In the genomic region with DNA sequence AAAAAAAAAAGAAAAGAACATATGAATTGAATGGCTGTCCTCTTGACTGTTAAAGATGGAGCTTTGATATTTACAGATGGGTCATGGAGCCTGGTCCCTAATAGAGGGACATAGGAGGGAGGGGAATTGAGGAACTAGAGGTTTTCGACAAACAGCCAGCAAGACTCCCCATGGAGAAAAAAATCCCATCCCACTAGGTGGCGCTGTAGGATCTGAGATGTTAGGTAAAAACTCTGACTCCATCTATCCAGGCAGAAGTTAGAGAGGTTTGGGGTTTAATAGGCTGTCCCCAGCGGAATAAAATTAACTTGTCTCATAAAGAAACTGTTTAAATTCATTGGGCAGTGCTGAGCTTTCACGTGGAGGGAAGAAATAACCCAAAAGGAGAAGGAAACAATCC, we compare ENCODE assay signal across 8 cellular contexts. TPM values are rescaled to one million over a fixed set of nuclear protein-coding genes. Genes with fewer than 3 reads are reported as not detected.
DNase-seq lines count a peak whose midpoint lies in the region; ATAC-seq, FAIRE-seq and TF ChIP-seq lines count a peak whose summit lies in the region.

No MANE protein-coding gene starts in this region.

- H3K27ac Mint-ChIP-seq in activated T-cell treated with anti-CD3 and anti-CD28 coated beads, Interleukin-2, amount 50 U/mL, for 24 hours = peak overlapping the region; percentile 45

- H3K9me3 Mint-ChIP-seq in activated T-cell treated with anti-CD3 and anti-CD28 coated beads, Interleukin-2, amount 50 U/mL, for 24 hours = peaks cover 15% of the 10 kb centered on the region

- H3K27me3 Mint-ChIP-seq in activated T-cell treated with anti-CD3 and anti-CD28 coated beads, Interleukin-2, amount 50 U/mL, for 24 hours = no peaks in the 10 kb centered on the region

- H3K4me3 Mint-ChIP-seq in activated T-cell treated with anti-CD3 and anti-CD28 coated beads, Interleukin-2, amount 50 U/mL, for 24 hours = no peak overlapping the region

- no peak overlapping the region for H3K4me3 ChIP-seq in OCI-LY7 (ENCODE audit: low read depth, low read length, poor library complexity, severe bottlenecking)
- H3K4me3 ChIP-seq in fibroblast of villous mesenchyme (ENCODE audit: low read depth, low read length) = no peak overlapping the region
- no peak overlapping the region for H3K4me3 ChIP-seq in prostate gland

- POLR2A ChIA-PET in OCI-LY7 (lab: Charles Lee) = interaction anchor here (0.5 to 0.6 kb wide), 2 partner anchors 120 to 250 kb away, joined by 3 read pairs; a partner anchor contains a TSS

- no peak for FAIRE-seq in H54 (lab: Jason Lieb, UNC)

- H3K27ac ChIP-seq in OCI-LY7 (ENCODE audit: low read depth, low read length, poor library complexity, severe bottlenecking) = no peak overlapping the region
- H3K27ac ChIP-seq in prostate gland = no peak overlapping the region

- intact Hi-C loops in OCI-LY7 (cut with micrococcal nuclease; ENCODE audit: unreplicated experiment) (loop anchor here (1.0 kb wide), 1 partner anchor 129 kb away; no protein-coding TSS in a partner anchor), prostate gland (cut with DNase I) (no loop called here)

- H3K27me3 ChIP-seq in prostate gland (replicated peaks; ENCODE audit: insufficient read depth) = no peaks in the 10 kb centered on the region

- no peak overlapping the region for H3K4me2 ChIP-seq in OCI-LY7 (ENCODE audit: low read length)

- 70% methylated on average over 4 of the region's 4 CpGs for WGBS in prostate gland

- peaks cover 15% of the 10 kb centered on the region for H3K4me1 Mint-ChIP-seq in activated T-cell treated with anti-CD3 and anti-CD28 coated beads, Interleukin-2, amount 50 U/mL, for 24 hours (ENCODE audit: low read depth)

- TF ChIP-seq CTCF in GM12872 (IDR thresholded peaks at IDR 0.05; ENCODE audit: insufficient read depth, low read depth, low read length) (peak; percentile 69), OCI-LY7 (conservative IDR thresholded peaks at IDR 0.05; ENCODE audit: low read length) (peak; percentile 86), fibroblast of villous mesenchyme (IDR thresholded peaks at IDR 0.05; ENCODE audit: insufficient read depth, low read depth, low read length) (peak; percentile 71), prostate gland (IDR thresholded peaks at IDR 0.05) (peak in 3 of 4 experiments; percentile 8 to 33 (median 21))

- H3K36me3 Mint-ChIP-seq in activated T-cell treated with anti-CD3 and anti-CD28 coated beads, Interleukin-2, amount 50 U/mL, for 24 hours (ENCODE audit: low read depth) = peaks cover 24% of the 10 kb centered on the region

- peak; percentile 77 for DNase-seq in OCI-LY7 (ENCODE audit: low spot score)
- DNase-seq in activated T-cell treated with anti-CD3 and anti-CD28 coated beads, Interleukin-2, amount 50 U/mL, for 24 hours = peak; percentile 61
- DNase-seq in fibroblast of villous mesenchyme (ENCODE audit: low read depth) = peak; percentile 75
- no peak for DNase-seq in prostate gland (ENCODE audit: low spot score)
- no peak for DNase-seq in NCI-H774 (lab: John Stamatoyannopoulos, UW)
- DNase-seq in H54 (ENCODE audit: insufficient read length, low spot score) = no peak

- no TSS peak for BruUV-seq in OCI-LY7 (replicated peaks; lab: Mats Ljungman, UMichigan)

- H4K20me1 ChIP-seq in OCI-LY7 (ENCODE audit: insufficient read depth, low read length) = peaks cover 3% of the 10 kb centered on the region; the same call in 1 of the 2 replicates

- H3K9me3 ChIP-seq in OCI-LY7 (ENCODE audit: low read length) (peaks cover 21% of the 10 kb centered on the region; the same call in 1 of the 2 replicates), prostate gland (no peaks in the 10 kb centered on the region)

- H3K36me3 ChIP-seq in OCI-LY7 (ENCODE audit: insufficient read depth, low read length) = peaks cover 25% of the 10 kb centered on the region
- H3K36me3 ChIP-seq in prostate gland = no peaks in the 10 kb centered on the region

- H3K9me2 ChIP-seq in OCI-LY7 (ENCODE audit: insufficient read depth, low read length) = no peaks in the 10 kb centered on the region

- CTCF ChIA-PET in OCI-LY7 (lab: Charles Lee; ENCODE audit: unreplicated experiment) = interaction anchor here (0.6 kb wide), 1 partner anchor 300 kb away, joined by 3 read pairs; no protein-coding TSS in a partner anchor

- H3K4me1 ChIP-seq in OCI-LY7 (ENCODE audit: insufficient read depth, low read length, poor library complexity, severe bottlenecking) (no peaks in the 10 kb centered on the region), prostate gland (replicated peaks) (no peaks in the 10 kb centered on the region)

- no peaks in the 10 kb centered on the region for H3K79me2 ChIP-seq in OCI-LY7 (ENCODE audit: insufficient read depth, low read depth, low read length)

- ATAC-seq in HG02623 (IDR thresholded peaks at IDR 0.05; ENCODE audit: unreplicated experiment) = peak; percentile 63

- TF ChIP-seq POLR2A in prostate gland (IDR thresholded peaks at IDR 0.05) (no peak), H54 (IDR thresholded peaks at IDR 0.05; ENCODE audit: low read depth, low read length) (no peak)

- no peak overlapping the region for H2AFZ ChIP-seq in OCI-LY7 (ENCODE audit: low read length)

RNA-seq across cellular contexts. Expression of a gene that starts 45.9 kb away (rescaled TPM):
- 697 and 1,101 TPM in 2 replicates for total RNA-seq in OCI-LY7 (2014; rRNA removed; shearing (Covaris generic))
- total RNA-seq in OCI-LY7 (2022) (810 and 934 TPM in 2 replicates), fibroblast of villous mesenchyme (33.8 and 60.0 TPM in 2 replicates), prostate gland (10 to 100 TPM; 32.2 to 38.0 TPM)

Comparison
In these comparisons a context has a peak if more than half of its experiments do, and no peak if none do; other contexts are left out.
1. CTCF ChIP-seq: peak in every context shown above with its lines; median percentile 86 in OCI-LY7; 71 in fibroblast of villous mesenchyme; 69 in GM12872; 21 in prostate gland.
2. DNase-seq: peak in OCI-LY7 (single experiment), activated T-cell treated with anti-CD3 and anti-CD28 coated beads, Interleukin-2, amount 50 U/mL, for 24 hours (single experiment) and fibroblast of villous mesenchyme (single experiment); none in prostate gland (single experiment), NCI-H774 (single experiment) and H54 (single experiment).
3. RNA of a gene that starts 45.9 kb away (total RNA-seq): 697 to 1,101 TPM in OCI-LY7; 33.8 to 60.0 TPM in fibroblast of villous mesenchyme and 32.2 to 38.0 TPM in prostate gland; every median in the first group is over 10 times any median in the second.